ENCODE assay signal across 25 cellular contexts in genomic region chr20:1386323-1386722, GRCh38. TPM values are rescaled to one million over a fixed set of nuclear protein-coding genes. Genes with fewer than 3 reads are reported as not detected.
A peak's percentile ranks its signal among the peaks of the same experiment; 100 is the strongest.
DNase-seq lines count a peak whose midpoint lies in the region; ATAC-seq and TF ChIP-seq lines count a peak whose summit lies in the region.
"Had no signal": no experiment of that assay in that cellular context is flagged by ENCODE, and none has a peak within 500 bp of the region (broad histone marks: within the 10 kb centered on the region; RNA-seq: fewer than 3 reads in every experiment).

No MANE protein-coding gene starts in this region.

- DNase-seq in CD4-positive, CD25-positive, alpha-beta regulatory T cell = no peak
- DNase-seq in CD4-positive, alpha-beta memory T cell = no peak
- no peak for DNase-seq in activated T-helper 2 cell treated with anti-CD3 and anti-CD28 coated beads, Interferon-gamma antibody, Interleukin-2, Interleukin-4, amounts not matched to agents 10 μg/mL and 5 μg/mL and 100 μg/mL, durations not matched to agents 14 hours and 24 hours and 36 hours (ENCODE audit: low spot score)
- DNase-seq in neural crest cell (ENCODE audit: low read depth, low spot score) (no peak), NCI-H345 treated with DMSO at 0.1 percent for 48 hours (lab: John Stamatoyannopoulos, UW; ENCODE audit: unreplicated experiment) (no peak), BE2C (no peak), breast epithelium (ENCODE audit: low spot score in 2 of 2) (no peak)
- DNase-seq: activated CD8-positive, alpha-beta memory T cell treated with anti-CD3 and anti-CD28 coated beads, Interleukin-2, amount 50 U/mL, for 4 hours; activated gamma-delta T cell; anterior cingulate cortex; endodermal cell; foreskin keratinocyte; heart left ventricle; kidney; NCI-H1436 treated with DMSO at 0.1 percent for 48 hours; NCI-H2107; NCI-H446 treated with DMSO at 0.1 percent for 48 hours; OCI-M1; SK-N-SH; upper lobe of left lung had no signal

- H3K4me3 ChIP-seq in CD4-positive, CD25-positive, alpha-beta regulatory T cell (ENCODE audit: low read depth, low read length) = no peak overlapping the region
- no peak overlapping the region for H3K4me3 ChIP-seq in CD4-positive, alpha-beta memory T cell (ENCODE audit: low read length in 2 of 2)
- H3K4me3 ChIP-seq in BE2C (ENCODE audit: low read depth, low read length) = no peak overlapping the region
- no peak overlapping the region for H3K4me3 ChIP-seq in breast epithelium
- H3K4me3 ChIP-seq: coronary artery, esophagus muscularis mucosa, heart left ventricle, upper lobe of left lung had no signal

- no peak for TF ChIP-seq POLR2A in breast epithelium (IDR thresholded peaks at IDR 0.05)

- peaks cover 35 to 98% (median 78%) of the 10 kb centered on the region in 4 donors for H3K4me1 Mint-ChIP-seq in CD4-positive, CD25-positive, alpha-beta regulatory T cell
- H3K4me1 Mint-ChIP-seq in CD4-positive, alpha-beta memory T cell = peaks cover 72 to 98% (median 88%) of the 10 kb centered on the region in 4 donors
- peaks cover 81% of the 10 kb centered on the region for H3K4me1 Mint-ChIP-seq in activated T-helper 2 cell treated with anti-CD3 and anti-CD28 coated beads, Interferon-gamma antibody, Interleukin-2, Interleukin-4, amounts not matched to agents 10 μg/mL and 5 μg/mL and 100 μg/mL, durations not matched to agents 14 hours and 24 hours and 36 hours (ENCODE audit: low read depth)
- H3K4me1 Mint-ChIP-seq in neural crest cell = peaks cover 31% of the 10 kb centered on the region

- no peak for ATAC-seq in CD4-positive, CD25-positive, alpha-beta regulatory T cell (ENCODE audit: low read depth in 2 of 2)
- ATAC-seq: foreskin keratinocyte; heart left ventricle; natural killer cell treated with Interleukin-12 subunit alpha and Interleukin-12 subunit beta and Interleukin-15 and Interleukin-18, amount 100 ng/mL, for 72 hours had no signal

- CTCF ChIA-PET in CD4-positive, alpha-beta memory T cell (lab: Charles Lee; ENCODE audit: partially characterized antibody) = no interaction called here

- peaks cover 75% of the 10 kb centered on the region for H3K4me1 ChIP-seq in CD4-positive, CD25-positive, alpha-beta regulatory T cell (ENCODE audit: control insufficient read depth, insufficient read depth, low read length, poor library complexity, severe bottlenecking)
- H3K4me1 ChIP-seq in CD4-positive, alpha-beta memory T cell (ENCODE audit: insufficient read depth, low read length) = peaks cover 95% of the 10 kb centered on the region
- H3K4me1 ChIP-seq in BE2C (no peaks in the 10 kb centered on the region), breast epithelium (peaks cover 7 to 23% of the 10 kb centered on the region in 2 donors)

- no peaks in the 10 kb centered on the region for H3K27me3 Mint-ChIP-seq in CD4-positive, CD25-positive, alpha-beta regulatory T cell
- no peaks in the 10 kb centered on the region for H3K27me3 Mint-ChIP-seq in CD4-positive, alpha-beta memory T cell
- no peaks in the 10 kb centered on the region for H3K27me3 Mint-ChIP-seq in activated T-helper 2 cell treated with anti-CD3 and anti-CD28 coated beads, Interferon-gamma antibody, Interleukin-2, Interleukin-4, amounts not matched to agents 10 μg/mL and 5 μg/mL and 100 μg/mL, durations not matched to agents 14 hours and 24 hours and 36 hours (ENCODE audit: low read depth)
- no peaks in the 10 kb centered on the region for H3K27me3 Mint-ChIP-seq in neural crest cell (ENCODE audit: low read depth)
- H3K27me3 Mint-ChIP-seq: natural killer cell treated with Interleukin-12 subunit alpha and Interleukin-12 subunit beta and Interleukin-15 and Interleukin-18, amount 100 ng/mL, for 72 hours had no signal

- H3K4me3 Mint-ChIP-seq in CD4-positive, CD25-positive, alpha-beta regulatory T cell = peak overlapping the region; percentile 41 to 87 (median 58)
- peak overlapping the region in 4 of 8 donors; percentile 16 to 28 (median 26) for H3K4me3 Mint-ChIP-seq in CD4-positive, alpha-beta memory T cell
- no peak overlapping the region for H3K4me3 Mint-ChIP-seq in activated T-helper 2 cell treated with anti-CD3 and anti-CD28 coated beads, Interferon-gamma antibody, Interleukin-2, Interleukin-4, amounts not matched to agents 10 μg/mL and 5 μg/mL and 100 μg/mL, durations not matched to agents 14 hours and 24 hours and 36 hours (ENCODE audit: low read depth)
- H3K4me3 Mint-ChIP-seq in neural crest cell = peak overlapping the region; percentile 16
- H3K4me3 Mint-ChIP-seq: endodermal cell; natural killer cell treated with Interleukin-12 subunit alpha and Interleukin-12 subunit beta and Interleukin-15 and Interleukin-18, amount 100 ng/mL, for 72 hours had no signal

- no peak overlapping the region for H3K27ac ChIP-seq in CD4-positive, CD25-positive, alpha-beta regulatory T cell (ENCODE audit: insufficient read depth, low read length, poor library complexity, severe bottlenecking)
- H3K27ac ChIP-seq in CD4-positive, alpha-beta memory T cell (ENCODE audit: low read depth, low read length) = no peak overlapping the region
- H3K27ac ChIP-seq in breast epithelium = no peak overlapping the region
- H3K27ac ChIP-seq: coronary artery, esophagus muscularis mucosa, foreskin keratinocyte, heart left ventricle, HL-60, KMS-11 had no signal

- no peaks in the 10 kb centered on the region for H3K9me3 Mint-ChIP-seq in CD4-positive, CD25-positive, alpha-beta regulatory T cell
- H3K9me3 Mint-ChIP-seq in CD4-positive, alpha-beta memory T cell = no peaks in the 10 kb centered on the region
- no peaks in the 10 kb centered on the region for H3K9me3 Mint-ChIP-seq in activated T-helper 2 cell treated with anti-CD3 and anti-CD28 coated beads, Interferon-gamma antibody, Interleukin-2, Interleukin-4, amounts not matched to agents 10 μg/mL and 5 μg/mL and 100 μg/mL, durations not matched to agents 14 hours and 24 hours and 36 hours
- no peaks in the 10 kb centered on the region for H3K9me3 Mint-ChIP-seq in neural crest cell
- H3K9me3 Mint-ChIP-seq: endodermal cell; natural killer cell treated with Interleukin-12 subunit alpha and Interleukin-12 subunit beta and Interleukin-15 and Interleukin-18, amount 100 ng/mL, for 72 hours had no signal

- POLR2A ChIA-PET in CD4-positive, alpha-beta memory T cell (lab: Charles Lee; ENCODE audit: partially characterized antibody) = interaction anchor here (1.0 kb wide), 1 partner anchor 80 kb away, joined by 3 read pairs; the partner anchor contains the start of gene NSFL1C

- peaks cover 15% of the 10 kb centered on the region for H3K36me3 Mint-ChIP-seq in CD4-positive, CD25-positive, alpha-beta regulatory T cell
- peaks cover 16 to 31% of the 10 kb centered on the region in 2 donors for H3K36me3 Mint-ChIP-seq in CD4-positive, alpha-beta memory T cell
- peaks cover 68% of the 10 kb centered on the region for H3K36me3 Mint-ChIP-seq in activated T-helper 2 cell treated with anti-CD3 and anti-CD28 coated beads, Interferon-gamma antibody, Interleukin-2, Interleukin-4, amounts not matched to agents 10 μg/mL and 5 μg/mL and 100 μg/mL, durations not matched to agents 14 hours and 24 hours and 36 hours (ENCODE audit: low read depth)
- H3K36me3 Mint-ChIP-seq in neural crest cell (ENCODE audit: low read depth) = no peaks in the 10 kb centered on the region

- peaks cover 26% of the 10 kb centered on the region for H3K36me3 ChIP-seq in CD4-positive, CD25-positive, alpha-beta regulatory T cell (ENCODE audit: control insufficient read depth, insufficient read depth, low read length)
- H3K36me3 ChIP-seq in CD4-positive, alpha-beta memory T cell (ENCODE audit: insufficient read depth, low read length) = peaks cover 9% of the 10 kb centered on the region
- H3K36me3 ChIP-seq in BE2C (no peaks in the 10 kb centered on the region), breast epithelium (no peaks in the 10 kb centered on the region)

- intact Hi-C loops in CD4-positive, alpha-beta memory T cell (cut with micrococcal nuclease) = no loop called here
- intact Hi-C loops in activated T-helper 2 cell treated with anti-CD3 and anti-CD28 coated beads, Interferon-gamma antibody, Interleukin-2, Interleukin-4, amounts not matched to agents 10 μg/mL and 5 μg/mL and 100 μg/mL, durations not matched to agents 14 hours and 24 hours and 36 hours (cut with micrococcal nuclease) = loop anchor here (5.0 kb wide), 1 partner anchor 39 kb away; no protein-coding TSS in a partner anchor
- intact Hi-C loops in breast epithelium (cut with DNase I; ENCODE audit: low total_unique reads) = no loop called here

- no peaks in the 10 kb centered on the region for H3K9me3 ChIP-seq in CD4-positive, CD25-positive, alpha-beta regulatory T cell (ENCODE audit: control insufficient read depth in 2 of 2, low read length in 2 of 2)
- no peaks in the 10 kb centered on the region for H3K9me3 ChIP-seq in CD4-positive, alpha-beta memory T cell (ENCODE audit: control insufficient read depth in 1 of 2, low read length in 2 of 2)
- no peaks in the 10 kb centered on the region for H3K9me3 ChIP-seq in BE2C
- H3K9me3 ChIP-seq in breast epithelium = no peaks in the 10 kb centered on the region
- H3K9me3 ChIP-seq: esophagus muscularis mucosa, heart left ventricle, SK-N-SH, upper lobe of left lung had no signal

- H3K27ac Mint-ChIP-seq in CD4-positive, CD25-positive, alpha-beta regulatory T cell = peak overlapping the region; percentile 85 to 88 (median 88)
- peak overlapping the region in 6 of 7 donors; percentile 30 to 90 (median 59) for H3K27ac Mint-ChIP-seq in CD4-positive, alpha-beta memory T cell
- H3K27ac Mint-ChIP-seq in activated T-helper 2 cell treated with anti-CD3 and anti-CD28 coated beads, Interferon-gamma antibody, Interleukin-2, Interleukin-4, amounts not matched to agents 10 μg/mL and 5 μg/mL and 100 μg/mL, durations not matched to agents 14 hours and 24 hours and 36 hours = peak overlapping the region; percentile 14
- H3K27ac Mint-ChIP-seq in neural crest cell (ENCODE audit: unreplicated experiment) = peak overlapping the region; percentile 46
- H3K27ac Mint-ChIP-seq: endodermal cell; natural killer cell treated with Interleukin-12 subunit alpha and Interleukin-12 subunit beta and Interleukin-15 and Interleukin-18, amount 100 ng/mL, for 72 hours had no signal

- H3K27me3 ChIP-seq in CD4-positive, CD25-positive, alpha-beta regulatory T cell (ENCODE audit: control insufficient read depth, insufficient read depth, low read length) = no peaks in the 10 kb centered on the region
- no peaks in the 10 kb centered on the region for H3K27me3 ChIP-seq in CD4-positive, alpha-beta memory T cell (ENCODE audit: insufficient read depth, low read length)
- H3K27me3 ChIP-seq in BE2C (no peaks in the 10 kb centered on the region), breast epithelium (no peaks in the 10 kb centered on the region)
- H3K27me3 ChIP-seq: esophagus muscularis mucosa, foreskin keratinocyte, heart left ventricle, upper lobe of left lung had no signal

- no peak for TF ChIP-seq CTCF in neural crest cell (conservative IDR thresholded peaks at IDR 0.05)
- no peak for TF ChIP-seq CTCF in BE2C (IDR thresholded peaks at IDR 0.05; ENCODE audit: low read depth, low read length)
- TF ChIP-seq CTCF in breast epithelium (IDR thresholded peaks at IDR 0.05) = no peak

RNA-seq across cellular contexts. Expression of gene FKBP1A, which starts 6.5 kb away (rescaled TPM):
- 84.3 TPM for total RNA-seq in CD4-positive, CD25-positive, alpha-beta regulatory T cell
- 10 to 100 TPM; 49.1 to 72.4 (median 59.4) TPM for polyA plus RNA-seq in CD4-positive, CD25-positive, alpha-beta regulatory T cell
- total RNA-seq in CD4-positive, alpha-beta memory T cell = 10 to 100 TPM; 77.8 to 86.4 TPM
- polyA plus RNA-seq in CD4-positive, alpha-beta memory T cell = 10 to 100 TPM; 47.0 to 62.2 TPM
- total RNA-seq in activated T-helper 2 cell treated with anti-CD3 and anti-CD28 coated beads, Interferon-gamma antibody, Interleukin-2, Interleukin-4, amounts not matched to agents 10 μg/mL and 5 μg/mL and 100 μg/mL, durations not matched to agents 14 hours and 24 hours and 36 hours = 320 and 330 TPM in 2 replicates
- total RNA-seq in neural crest cell (176 and 185 TPM in 2 replicates), breast epithelium (100 to 1,000 TPM; 115 to 191 (median 128) TPM)
- polyA plus RNA-seq in BE2C (2012; ENCODE audit: insufficient read depth, insufficient read length, low read depth) = 186 TPM

RNA-seq across cellular contexts. Expression of gene SDCBP2, which starts 57.4 kb away (rescaled TPM):
- 1.2 TPM for total RNA-seq in CD4-positive, CD25-positive, alpha-beta regulatory T cell
- 1 to 10 TPM; 1.6 to 4.3 (median 3.4) TPM for polyA plus RNA-seq in CD4-positive, CD25-positive, alpha-beta regulatory T cell
- total RNA-seq in CD4-positive, alpha-beta memory T cell = under 1 TPM; 0.61 to 0.94 TPM
- polyA plus RNA-seq in CD4-positive, alpha-beta memory T cell = 1 to 10 TPM; 1.5 to 2.2 TPM
- total RNA-seq in activated T-helper 2 cell treated with anti-CD3 and anti-CD28 coated beads, Interferon-gamma antibody, Interleukin-2, Interleukin-4, amounts not matched to agents 10 μg/mL and 5 μg/mL and 100 μg/mL, durations not matched to agents 14 hours and 24 hours and 36 hours = 3.2 and 4.1 TPM in 2 replicates
- total RNA-seq in neural crest cell = 1.6 and 2.4 TPM in 2 replicates
- polyA plus RNA-seq in BE2C (2012; ENCODE audit: insufficient read depth, insufficient read length, low read depth) = 15.9 TPM
- total RNA-seq in breast epithelium = 10 to 100 TPM in 1 of 3 donors, 1 to 10 TPM in 2; 5.0 to 10.8 (median 9.8) TPM

Comparison
In these comparisons a context has a peak if more than half of its experiments do, and no peak if none do; other contexts are left out.
1. H3K27ac Mint-ChIP-seq: peak in every context shown above with its lines; median percentile 88 in CD4-positive, CD25-positive, alpha-beta regulatory T cell; 59 in CD4-positive, alpha-beta memory T cell; 46 in neural crest cell; 14 in activated T-helper 2 cell treated with anti-CD3 and anti-CD28 coated beads, Interferon-gamma antibody, Interleukin-2, Interleukin-4, amounts not matched to agents 10 μg/mL and 5 μg/mL and 100 μg/mL, durations not matched to agents 14 hours and 24 hours and 36 hours.